20 cellular contexts compared by ENCODE assay signal in the genomic region with DNA sequence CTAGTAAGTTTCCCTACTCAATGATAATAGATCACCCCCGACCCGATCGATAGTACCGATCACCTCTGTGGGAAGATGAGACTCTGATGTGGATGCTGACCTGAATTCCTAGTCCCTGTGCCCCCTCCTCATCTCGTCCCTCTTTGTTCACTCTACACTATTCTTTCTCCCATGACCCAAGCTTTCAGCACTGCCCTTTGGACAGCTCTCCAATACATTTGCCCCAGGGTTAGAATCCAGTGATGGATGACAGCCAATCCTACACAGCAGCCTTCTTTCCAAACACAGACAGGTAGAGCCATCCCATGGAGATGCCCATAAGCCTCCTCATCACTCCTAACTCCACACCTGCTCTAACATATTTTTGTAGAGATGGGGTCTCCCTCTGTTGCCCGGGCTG.
A peak's percentile ranks its signal among the peaks of the same experiment; 100 is the strongest.
DNase-seq lines count a peak whose midpoint lies in the region; ATAC-seq and TF ChIP-seq lines count a peak whose summit lies in the region.
"Had no signal": no experiment of that assay in that cellular context is flagged by ENCODE, and none has a peak within 500 bp of the region (broad histone marks: within the 10 kb centered on the region; RNA-seq: fewer than 3 reads in every experiment).

No MANE protein-coding gene starts in this region.

- ATAC-seq in DND-41 (ENCODE audit: insufficient read depth, low read depth) = no peak
- peak; percentile 16; the same call in 2 of the 3 replicates for ATAC-seq in GM23338
- no peak for ATAC-seq in WTC11
- ATAC-seq in GM18520 (IDR thresholded peaks at IDR 0.05; ENCODE audit: unreplicated experiment) = no peak
- no peak for ATAC-seq in GM21447 (IDR thresholded peaks at IDR 0.05; ENCODE audit: unreplicated experiment)
- ATAC-seq in left colon = no peak
- ATAC-seq: CD8-positive, alpha-beta T cell; PC-3 had no signal

- WGBS in mesendoderm (ENCODE audit: extremely low coverage, insufficient coverage, low lambda C conversion rate) = 100% methylated on average over 3 of the region's 6 CpGs

- H3K27ac ChIP-seq in DND-41 (ENCODE audit: low read length) (no peak overlapping the region), GM23338 (ENCODE audit: low read depth) (no peak overlapping the region), mesendoderm (ENCODE audit: low read depth, low read length) (no peak overlapping the region)
- H3K27ac ChIP-seq: BLaER1, SJSA1 had no signal

- POLR2A ChIA-PET in WTC11 (lab: Charles Lee) = no interaction called here

- H4K5ac ChIP-seq in mesendoderm (ENCODE audit: low read length) = no peak overlapping the region

- H3K9ac ChIP-seq in DND-41 (ENCODE audit: low read depth, low read length) = no peak overlapping the region
- no peak overlapping the region for H3K9ac ChIP-seq in mesendoderm (ENCODE audit: low read length)
- H3K9ac ChIP-seq: BLaER1 had no signal

- H2AK5ac ChIP-seq in mesendoderm (ENCODE audit: low read length) = no peak overlapping the region

- H3F3A ChIP-seq in GM23338 (replicated peaks; ENCODE audit: low read depth) = no peaks in the 10 kb centered on the region

- H3K9me3 Mint-ChIP-seq in GM23338 (peaks cover 3% of the 10 kb centered on the region; the same call in 1 of the 3 replicates), WTC11 (no peaks in the 10 kb centered on the region)
- H3K9me3 Mint-ChIP-seq: CD8-positive, alpha-beta T cell had no signal

- no peak overlapping the region for H3K4me3 ChIP-seq in DND-41 (ENCODE audit: low read depth in 1 of 2, low read length in 2 of 2)
- H3K4me3 ChIP-seq in GM23338 = no peak overlapping the region
- H3K4me3 ChIP-seq in mesendoderm (ENCODE audit: low read length) = no peak overlapping the region
- H3K4me3 ChIP-seq: BLaER1, SJSA1 had no signal

- no peak overlapping the region for H2BK5ac ChIP-seq in mesendoderm (ENCODE audit: low read length)

- CTCF ChIA-PET in WTC11 (lab: Charles Lee) = no interaction called here

- H3K27me3 Mint-ChIP-seq in GM23338 (ENCODE audit: insufficient read depth, low read depth, poor library complexity) (no peaks in the 10 kb centered on the region), WTC11 (ENCODE audit: low read depth) (no peaks in the 10 kb centered on the region; the same call in 1 of the 2 replicates)

- H3K9me3 ChIP-seq in DND-41 (ENCODE audit: insufficient read depth, low read length, severe bottlenecking) = no peaks in the 10 kb centered on the region
- H3K9me3 ChIP-seq: BLaER1, SJSA1 had no signal

- no peak overlapping the region for H3K56ac ChIP-seq in mesendoderm (ENCODE audit: low read length)

- H3K18ac ChIP-seq in mesendoderm (ENCODE audit: low read length) = no peak overlapping the region

- no peaks in the 10 kb centered on the region for H3K79me1 ChIP-seq in mesendoderm (ENCODE audit: low read length)

- H3K4me2 ChIP-seq in DND-41 (ENCODE audit: insufficient read depth, low read length) = no peak overlapping the region
- H3K4me2 ChIP-seq in GM23338 = no peak overlapping the region
- no peak overlapping the region for H3K4me2 ChIP-seq in mesendoderm (ENCODE audit: low read length)
- H3K4me2 ChIP-seq: BLaER1 had no signal

- H3K79me2 ChIP-seq in DND-41 (ENCODE audit: insufficient read depth, low read length) = no peaks in the 10 kb centered on the region
- no peaks in the 10 kb centered on the region for H3K79me2 ChIP-seq in GM23338 (replicated peaks; ENCODE audit: insufficient read depth)
- H3K79me2 ChIP-seq in mesendoderm (ENCODE audit: control insufficient read depth, insufficient read depth, low read length) = no peaks in the 10 kb centered on the region

- intact Hi-C loops in left colon (cut with DNase I, micrococcal nuclease) = no loop called here

- no peak overlapping the region for H2BK120ac ChIP-seq in mesendoderm (ENCODE audit: low read depth, low read length)

- H3K4me1 ChIP-seq in DND-41 (ENCODE audit: insufficient read depth, low read length) (no peaks in the 10 kb centered on the region), GM23338 (ENCODE audit: insufficient read depth) (no peaks in the 10 kb centered on the region), mesendoderm (ENCODE audit: control insufficient read depth, low read depth, low read length) (no peaks in the 10 kb centered on the region)
- H3K4me1 ChIP-seq: BLaER1, SJSA1 had no signal

- H4K8ac ChIP-seq in mesendoderm (ENCODE audit: low read depth, low read length) = no peak overlapping the region

- H4K20me1 ChIP-seq in DND-41 (ENCODE audit: insufficient read depth, low read length) (no peaks in the 10 kb centered on the region), GM23338 (replicated peaks; ENCODE audit: insufficient read depth) (no peaks in the 10 kb centered on the region; the same call in 1 of the 2 replicates)
- H4K20me1 ChIP-seq: BLaER1 had no signal

- peaks cover 7% of the 10 kb centered on the region; the same call in 1 of the 2 replicates for H3K9me2 ChIP-seq in GM23338 (ENCODE audit: insufficient read depth)

- H3K36me3 ChIP-seq in DND-41 (ENCODE audit: insufficient read depth, low read length) (no peaks in the 10 kb centered on the region), GM23338 (ENCODE audit: insufficient read depth) (no peaks in the 10 kb centered on the region), mesendoderm (ENCODE audit: control insufficient read depth, insufficient read depth, low read length) (no peaks in the 10 kb centered on the region)
- H3K36me3 ChIP-seq: BLaER1, SJSA1 had no signal

- H3K4me1 Mint-ChIP-seq in GM23338 = peaks cover 5% of the 10 kb centered on the region
- H3K4me1 Mint-ChIP-seq in WTC11 = peaks cover 10% of the 10 kb centered on the region

- H3K27me3 ChIP-seq in DND-41 (ENCODE audit: insufficient read depth, low read length, poor library complexity) (peaks cover 5% of the 10 kb centered on the region), GM23338 (ENCODE audit: insufficient read depth) (no peaks in the 10 kb centered on the region), mesendoderm (ENCODE audit: insufficient read depth, low read length, poor library complexity) (no peaks in the 10 kb centered on the region)
- H3K27me3 ChIP-seq: BLaER1 had no signal

- no peak overlapping the region for H2BK15ac ChIP-seq in mesendoderm (replicated peaks; ENCODE audit: low read depth)

- H3K23ac ChIP-seq in mesendoderm (ENCODE audit: low read length) = no peak overlapping the region

- H3K36me3 Mint-ChIP-seq in GM23338 (ENCODE audit: low read depth) (no peaks in the 10 kb centered on the region), WTC11 (no peaks in the 10 kb centered on the region)
- H3K36me3 Mint-ChIP-seq: CD8-positive, alpha-beta T cell had no signal

- H2AFZ ChIP-seq in DND-41 (ENCODE audit: low read depth, low read length) = no peak overlapping the region
- H2AFZ ChIP-seq in GM23338 = no peak overlapping the region

- H3K4me3 Mint-ChIP-seq in GM23338 = no peak overlapping the region
- no peak overlapping the region for H3K4me3 Mint-ChIP-seq in WTC11
- H3K4me3 Mint-ChIP-seq: CD8-positive, alpha-beta T cell had no signal

- peak; percentile 7 for DNase-seq in DND-41
- peak; percentile 51 for DNase-seq in GM23338 (ENCODE audit: low spot score)
- DNase-seq in WTC11 (ENCODE audit: low spot score) = peak; percentile 28
- peak; percentile 24 for DNase-seq in mesendoderm
- DNase-seq in left colon = no peak
- DNase-seq: CD8-positive, alpha-beta T cell; DMS79 treated with DMSO at 0.1 percent for 48 hours; GDM1; H7; KBM-7; NCI-H1436; NCI-H2029; NCI-H2171; NCI-H446 treated with DMSO at 0.1 percent for 48 hours; NCI-H774; PC-3 had no signal

- H3K27ac Mint-ChIP-seq in GM23338 (no peak overlapping the region), WTC11 (no peak overlapping the region)
- H3K27ac Mint-ChIP-seq: CD8-positive, alpha-beta T cell had no signal

- H3K4ac ChIP-seq in mesendoderm (ENCODE audit: low read depth, low read length) = no peak overlapping the region

- TF ChIP-seq CTCF in DND-41 (IDR thresholded peaks at IDR 0.05; ENCODE audit: borderline replicate concordance, extremely low read depth, low read length, poor library complexity, severe bottlenecking) (no peak), GM23338 (conservative IDR thresholded peaks at IDR 0.05; ENCODE audit: low read depth in 2 of 2) (no peak), WTC11 (IDR thresholded peaks at IDR 0.05) (no peak)

TF ChIP-seq in GM23338, 12 proteins besides CTCF, POLR2A, EP300 and RAD21 (continues in another document):
- no peak for TF ChIP-seq EZH2 (IDR thresholded peaks at IDR 0.05; ENCODE audit: low read depth, unreplicated experiment)

TF ChIP-seq in WTC11, 78 proteins besides CTCF, POLR2A, EP300 and RAD21:
- TF ChIP-seq KAT7 (CRISPR knock-in tag; IDR thresholded peaks at IDR 0.05; ENCODE audit: borderline replicate concordance) = no peak
- no peak for TF ChIP-seq TEAD4 (CRISPR knock-in tag; IDR thresholded peaks at IDR 0.05)
- TF ChIP-seq, protein P1, sequence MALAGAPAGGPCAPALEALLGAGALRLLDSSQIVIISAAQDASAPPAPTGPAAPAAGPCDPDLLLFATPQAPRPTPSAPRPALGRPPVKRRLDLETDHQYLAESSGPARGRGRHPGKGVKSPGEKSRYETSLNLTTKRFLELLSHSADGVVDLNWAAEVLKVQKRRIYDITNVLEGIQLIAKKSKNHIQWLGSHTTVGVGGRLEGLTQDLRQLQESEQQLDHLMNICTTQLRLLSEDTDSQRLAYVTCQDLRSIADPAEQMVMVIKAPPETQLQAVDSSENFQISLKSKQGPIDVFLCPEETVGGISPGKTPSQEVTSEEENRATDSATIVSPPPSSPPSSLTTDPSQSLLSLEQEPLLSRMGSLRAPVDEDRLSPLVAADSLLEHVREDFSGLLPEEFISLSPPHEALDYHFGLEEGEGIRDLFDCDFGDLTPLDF (CRISPR knock-in tag; IDR thresholded peaks at IDR 0.05) = no peak
- no peak for TF ChIP-seq IRF2 (CRISPR knock-in tag; IDR thresholded peaks at IDR 0.05; ENCODE audit: borderline replicate concordance, low read depth)
- no peak for TF ChIP-seq FOXP1 (CRISPR knock-in tag; IDR thresholded peaks at IDR 0.05; ENCODE audit: borderline replicate concordance)

Comparison
In these comparisons a context has a peak if more than half of its experiments do, and no peak if none do; other contexts are left out.
1. DNase-seq: peak in DND-41 (single experiment), GM23338 (single experiment), WTC11 (single experiment) and mesendoderm (single experiment); none in left colon (0 of 2).